ENCODE assay signal across 12 cellular contexts in the genomic region with DNA sequence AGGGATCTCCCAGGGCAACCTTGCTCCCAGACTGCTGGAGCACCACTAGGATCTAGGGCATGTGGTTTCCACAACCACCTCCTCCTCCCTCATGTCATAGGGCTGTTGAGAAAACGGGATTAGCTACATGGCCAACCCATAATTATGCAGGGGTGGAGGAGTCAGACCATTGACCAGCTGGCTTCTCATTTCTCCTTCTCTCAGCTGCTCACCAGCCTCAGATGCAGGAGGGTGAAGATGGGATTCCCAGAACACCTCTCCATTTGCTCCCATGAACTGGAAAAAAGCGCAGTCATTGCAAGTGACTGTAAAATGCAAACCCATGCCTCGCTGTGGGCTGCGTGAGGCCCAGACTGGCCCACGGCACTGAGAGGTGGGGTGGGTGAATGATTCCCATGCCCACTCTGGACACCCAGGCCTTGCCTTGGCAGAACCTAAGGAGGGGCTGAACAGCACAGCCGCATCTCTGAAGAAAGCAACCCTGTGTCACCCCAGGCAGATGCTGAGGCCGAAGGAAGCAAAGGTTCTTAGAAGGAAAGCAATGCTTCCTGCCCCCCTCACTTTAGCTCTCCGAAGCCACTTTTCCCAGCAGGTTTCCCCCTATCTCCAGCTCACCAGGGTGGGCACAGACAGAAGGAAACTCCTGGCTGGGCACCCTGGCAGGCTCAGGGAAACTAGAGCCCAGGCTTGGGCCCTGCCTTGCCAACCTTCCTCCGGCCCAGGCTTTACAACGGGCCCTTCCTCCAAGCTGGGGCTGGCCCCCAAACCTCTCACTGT.
A peak's percentile ranks its signal among the peaks of the same experiment; 100 is the strongest.
DNase-seq lines count a peak whose midpoint lies in the region; ATAC-seq, FAIRE-seq and TF ChIP-seq lines count a peak whose summit lies in the region.
"Had no signal": no experiment of that assay in that cellular context is flagged by ENCODE, and none has a peak within 500 bp of the region (broad histone marks: within the 10 kb centered on the region; RNA-seq: fewer than 3 reads in every experiment).

No MANE protein-coding gene starts in this region.

- H3K4me2 ChIP-seq in HepG2 (ENCODE audit: low read depth, low read length): no peak overlapping the region

- H3K27ac Mint-ChIP-seq in nephron: peak overlapping the region; percentile 94 to 98 (median 98)

- H3K4me3 ChIP-seq in HepG2 (replicated peaks in 1 of 3; ENCODE audit: insufficient read depth in 1 of 3, low read depth in 2 of 3, low read length in 3 of 3) (no peak overlapping the region), right lobe of liver (no peak overlapping the region), coronary artery (no peak overlapping the region)

- no peak overlapping the region for H3K9ac ChIP-seq in HepG2 (ENCODE audit: insufficient read depth, low read depth, low read length)

- H3K36me3 ChIP-seq in HepG2 (replicated peaks in 1 of 2; ENCODE audit: control insufficient read depth in 1 of 2, insufficient read depth in 2 of 2, low read length in 2 of 2): no peaks in the 10 kb centered on the region
- no peaks in the 10 kb centered on the region for H3K36me3 ChIP-seq in right lobe of liver
- H3K36me3 ChIP-seq: BE2C had no signal

- POLR2A ChIA-PET in HepG2 (lab: Yijun Ruan, JAX): no interaction called here

- no peak for TF ChIP-seq EP300 in HepG2 (IDR thresholded peaks at IDR 0.05; ENCODE audit: low read depth in 2 of 2, low read length in 2 of 2)
- no peak for TF ChIP-seq EP300 in HepG2 (CRISPR knock-in tag; IDR thresholded peaks at IDR 0.05; ENCODE audit: borderline replicate concordance)

- intact Hi-C loops in HepG2 (cut with micrococcal nuclease; ENCODE audit: unreplicated experiment) (no loop called here), right lobe of liver (cut with DNase I) (no loop called here)

- peaks cover 4% of the 10 kb centered on the region for H3K36me3 Mint-ChIP-seq in nephron (ENCODE audit: low read depth)

- no peak overlapping the region for H2AFZ ChIP-seq in HepG2 (ENCODE audit: low read length)

- H4K20me1 ChIP-seq in HepG2 (ENCODE audit: insufficient read depth, low read length): no peaks in the 10 kb centered on the region

- TF ChIP-seq POLR2A in HepG2 (IDR thresholded peaks at IDR 0.05; ENCODE audit: insufficient read depth in 1 of 2, low read depth in 2 of 2, low read length in 2 of 2) (no peak), right lobe of liver (IDR thresholded peaks at IDR 0.05) (no peak)

- no TSS peak for BruUV-seq in HepG2 (replicated peaks; lab: Mats Ljungman, UMichigan)

- no peak overlapping the region for H3K27ac ChIP-seq in HepG2 (ENCODE audit: extremely low read length, insufficient read depth, low read length)
- no peak overlapping the region for H3K27ac ChIP-seq in right lobe of liver
- H3K27ac ChIP-seq in coronary artery: peak overlapping the region; percentile 41 to 83

- H3K27me3 Mint-ChIP-seq in nephron (ENCODE audit: low read depth): peaks cover 9% of the 10 kb centered on the region

- no peaks in the 10 kb centered on the region for H3K79me2 ChIP-seq in HepG2 (ENCODE audit: insufficient read depth, low read length)

- DNase-seq in HepG2 (ENCODE audit: low spot score) (no peak), right lobe of liver (no peak), coronary artery (ENCODE audit: low spot score) (no peak), SW480 (ENCODE audit: low spot score) (no peak), GM20000 (ENCODE audit: low spot score) (no peak), RPMI8226 (no peak)
- DNase-seq: activated CD4-positive, alpha-beta T cell treated with anti-CD3 and anti-CD28 coated beads for 4 hours; central memory CD4-positive, alpha-beta T cell had no signal

- peaks cover 4% of the 10 kb centered on the region for H3K9me3 Mint-ChIP-seq in nephron

- in situ Hi-C loops in HepG2 (cut with HindIII; ENCODE audit: extremely low pct_ligation_motif_present, low pct_unique_long_range_greater_than_20kb): no loop called here

- H3K4me1 ChIP-seq in HepG2 (ENCODE audit: insufficient read depth, low read length): peaks cover 6% of the 10 kb centered on the region
- no peaks in the 10 kb centered on the region for H3K4me1 ChIP-seq in right lobe of liver

- peak overlapping the region; percentile 40 to 81 (median 60) for H3K4me3 Mint-ChIP-seq in nephron

- H3K4me1 Mint-ChIP-seq in nephron: peaks cover 62% of the 10 kb centered on the region

- H3K27me3 ChIP-seq in HepG2 (ENCODE audit: control insufficient read depth in 1 of 2, insufficient read depth in 2 of 2, low read length in 2 of 2) (peaks cover 4 to 34% of the 10 kb centered on the region in 2 experiments; a peak in 4 of 5 replicates), right lobe of liver (no peaks in the 10 kb centered on the region)
- H3K27me3 ChIP-seq: BE2C had no signal

- no peak for TF ChIP-seq RAD21 in HepG2 (CRISPR knock-in tag; IDR thresholded peaks at IDR 0.05)

- 33% methylated on average over 10 of the region's 10 CpGs for WGBS in HepG2 (ENCODE audit: low lambda C conversion rate)
- WGBS in right lobe of liver (ENCODE audit: insufficient coverage, low coverage, low lambda C conversion rate, missing lambda C conversion rate): 71% methylated on average over 5 of the region's 10 CpGs

- peak; percentile 34 for ATAC-seq in HepG2
- no peak for ATAC-seq in right lobe of liver
- no peak for ATAC-seq in HG03442 (IDR thresholded peaks at IDR 0.05; ENCODE audit: unreplicated experiment)

- no peaks in the 10 kb centered on the region for H3K9me3 ChIP-seq in HepG2 (ENCODE audit: low read length)
- no peaks in the 10 kb centered on the region for H3K9me3 ChIP-seq in right lobe of liver
- H3K9me3 ChIP-seq: BE2C had no signal

- CTCF ChIA-PET in HepG2 (lab: Yijun Ruan, JAX; ENCODE audit: low intra/inter-chr PET ratio, low total read pairs): no interaction called here

- FAIRE-seq in HepG2 (lab: Jason Lieb, UNC): no peak
- FAIRE-seq: islet of Langerhans had no signal

- TF ChIP-seq CTCF in HepG2 (CRISPR knock-in tag; IDR thresholded peaks at IDR 0.05) (no peak), right lobe of liver (IDR thresholded peaks at IDR 0.05) (no peak), coronary artery (IDR thresholded peaks at IDR 0.05) (no peak), nephron (IDR thresholded peaks at IDR 0.05; ENCODE audit: unreplicated experiment in 3 of 3) (no peak), GM20000 (IDR thresholded peaks at IDR 0.05; ENCODE audit: extremely low read depth, missing control alignments) (no peak)

TF ChIP-seq in HepG2, 621 proteins besides CTCF, POLR2A, EP300 and RAD21:
- TF ChIP-seq FOXJ3 (CRISPR knock-in tag; IDR thresholded peaks at IDR 0.05; ENCODE audit: borderline replicate concordance) (no peak), ZNF670 (CRISPR knock-in tag; IDR thresholded peaks at IDR 0.05; ENCODE audit: borderline replicate concordance) (no peak), YEATS2 (CRISPR knock-in tag; IDR thresholded peaks at IDR 0.05; ENCODE audit: borderline replicate concordance) (no peak)

Comparison
In these comparisons a context has a peak if more than half of its experiments do, and no peak if none do; other contexts are left out.
1. H3K27ac ChIP-seq: peak in coronary artery (2 of 2); none in HepG2 (single experiment) and right lobe of liver (0 of 3).